In genomic region chr1:27306892-27307850, GRCh38 we compare ENCODE assay signal across 10 cellular contexts. TPM values are rescaled to one million over a fixed set of nuclear protein-coding genes. Genes with fewer than 3 reads are reported as not detected.
DNase-seq lines count a peak whose midpoint lies in the region; ATAC-seq and TF ChIP-seq lines count a peak whose summit lies in the region.
"Had no signal": no experiment of that assay in that cellular context is flagged by ENCODE, and none has a peak within 500 bp of the region (broad histone marks: within the 10 kb centered on the region; RNA-seq: fewer than 3 reads in every experiment).

No MANE protein-coding gene starts in this region.

- peak overlapping the region in 1 of 5 experiments; percentile 5 for H3K4me3 Mint-ChIP-seq in brain

- peak; percentile 55 for DNase-seq in DMS 273 (lab: John Stamatoyannopoulos, UW; ENCODE audit: unreplicated experiment)
- DNase-seq in DMS 273 treated with DMSO at 0.1 percent for 48 hours (lab: John Stamatoyannopoulos, UW), result no peak
- peak; percentile 86 for DNase-seq in NCI-H2107 treated with DMSO at 0.1 percent for 48 hours (lab: John Stamatoyannopoulos, UW; ENCODE audit: unreplicated experiment)
- DNase-seq in omental fat pad (ENCODE audit: low spot score), result no peak
- DNase-seq in NCI-H1048 (lab: John Stamatoyannopoulos, UW), result no peak
- no peak for DNase-seq in HCEC 1CT
- DNase-seq: activated CD4-positive, alpha-beta T cell treated with anti-CD3 and anti-CD28 coated beads for 1 hour; amniotic stem cell had no signal

- peak; percentile 34 for ATAC-seq in omental fat pad (ENCODE audit: low FRiP score)
- ATAC-seq in GM19452 (IDR thresholded peaks at IDR 0.05; ENCODE audit: unreplicated experiment), result no peak

- TF ChIP-seq CTCF in brain (conservative IDR thresholded peaks at IDR 0.05) (no peak), omental fat pad (IDR thresholded peaks at IDR 0.05) (no peak)

- H3K27ac Mint-ChIP-seq in brain, result peak overlapping the region; percentile 24 to 93 (median 86)

- peaks cover 3% of the 10 kb centered on the region for H3K27me3 Mint-ChIP-seq in brain

- H3K36me3 Mint-ChIP-seq in brain, result peaks cover 9% of the 10 kb centered on the region

- no peaks in the 10 kb centered on the region for H3K9me3 Mint-ChIP-seq in brain

- H3K4me1 Mint-ChIP-seq in brain, result peaks cover 19% of the 10 kb centered on the region

RNA-seq across cellular contexts. Expression of gene TMEM222, which starts 14.8 kb away (rescaled TPM):
- 113 TPM for polyA plus RNA-seq in brain (ENCODE audit: insufficient read depth, low read depth, low replicate concordance)
- total RNA-seq in omental fat pad, result 10 to 100 TPM; 17.3 to 27.1 (median 23.7) TPM

RNA-seq across cellular contexts. Expression of gene SYTL1, which starts 34.7 kb away (rescaled TPM):
- polyA plus RNA-seq in brain (ENCODE audit: insufficient read depth, low read depth, low replicate concordance), result 24.1 TPM
- total RNA-seq in omental fat pad, result 1 to 10 TPM; 1.2 to 4.3 (median 1.9) TPM

RNA-seq across cellular contexts. Expression of gene MAP3K6, which starts 59.6 kb away (rescaled TPM):
- 6.9 TPM for polyA plus RNA-seq in brain (ENCODE audit: insufficient read depth, low read depth, low replicate concordance)
- 100 to 1,000 TPM in 1 of 4 donors, 10 to 100 TPM in 3; 26.8 to 129 (median 43.4) TPM for total RNA-seq in omental fat pad

Comparison
In these comparisons a context has a peak if more than half of its experiments do, and no peak if none do; other contexts are left out.
1. DNase-seq: peak in DMS 273 (single experiment) and NCI-H2107 treated with DMSO at 0.1 percent for 48 hours (single experiment); none in DMS 273 treated with DMSO at 0.1 percent for 48 hours (single experiment), omental fat pad (single experiment), NCI-H1048 (single experiment) and HCEC 1CT (single experiment).